In genomic region chr5:157801-158200, GRCh38 we compare ENCODE assay signal across 24 cellular contexts. TPM values are rescaled to one million over a fixed set of nuclear protein-coding genes. Genes with fewer than 3 reads are reported as not detected.
"Had no signal": no experiment of that assay in that cellular context is flagged by ENCODE, and none has a peak within 500 bp of the region (broad histone marks: within the 10 kb centered on the region; RNA-seq: fewer than 3 reads in every experiment).

No MANE protein-coding gene starts in this region.

- H3K4me1 ChIP-seq: heart right ventricle, pancreas, tibial artery, uterus had no signal

- H3K4me1 Mint-ChIP-seq: naive B cell; stimulated activated naive B cell treated with anti-CD40 and anti-IgM and Interleukin-4, amounts not matched to agents 10 μg/mL and 1 μg/mL and 100 μg/mL, for 72 hours had no signal

- FAIRE-seq: pancreas had no signal

- H3K4me3 ChIP-seq: heart right ventricle, neural progenitor cell, pancreas, tibial artery, uterus had no signal

- H3K27ac ChIP-seq: heart right ventricle, neural progenitor cell, pancreas, tibial artery, uterus had no signal

- H3K9me3 Mint-ChIP-seq: activated T-cell treated with anti-CD3 and anti-CD28 coated beads, Interleukin-2, amount 50 U/mL, for 24 hours; naive B cell; neural progenitor cell; stimulated activated naive B cell treated with anti-CD40 and anti-IgM and Interleukin-4, amounts not matched to agents 10 μg/mL and 1 μg/mL and 100 μg/mL, for 72 hours; T-helper 2 cell treated with Interferon-gamma antibody and Interleukin-4, amounts not matched to agents 5 μg/mL and 100 μg/mL, for 36 hours had no signal

- DNase-seq: activated CD4-positive, alpha-beta T cell treated with anti-CD3 and anti-CD28 coated beads, Interleukin-2, amount 50 U/mL, for 1 hour; activated T-cell treated with anti-CD3 and anti-CD28 coated beads, Interleukin-2, amount 50 U/mL, for 24 hours; amniotic stem cell; central memory CD4-positive, alpha-beta T cell; cortex of kidney; effector CD8-positive, alpha-beta T cell; foreskin melanocyte; mammary epithelial cell; naive B cell; stimulated activated CD4-positive, alpha-beta T cell treated with anti-CD3 and anti-CD28 coated beads, Interleukin-15, amount 100 ng/mL, for 24 hours; stimulated activated CD4-positive, alpha-beta T cell treated with anti-CD3 and anti-CD28 coated beads, Interleukin-4, amount 100 ng/mL, for 1 hour; stimulated activated naive B cell treated with anti-CD40 and anti-IgM and Interleukin-4, amounts not matched to agents 10 μg/mL and 1 μg/mL and 100 μg/mL, for 72 hours; SW 1271; tibial artery; uterus had no signal

- H3K27me3 ChIP-seq: neural progenitor cell, pancreas, uterus had no signal

- H3K36me3 ChIP-seq: heart right ventricle, pancreas, uterus had no signal

- H3K36me3 Mint-ChIP-seq: activated naive CD8-positive, alpha-beta T cell; naive B cell; stimulated activated naive B cell treated with anti-CD40 and anti-IgM and Interleukin-4, amounts not matched to agents 10 μg/mL and 1 μg/mL and 100 μg/mL, for 72 hours had no signal

- H3K4me3 Mint-ChIP-seq: activated naive CD8-positive, alpha-beta T cell; activated T-cell treated with anti-CD3 and anti-CD28 coated beads, Interleukin-2, amount 50 U/mL, for 24 hours; naive B cell; neural progenitor cell; stimulated activated naive B cell treated with anti-CD40 and anti-IgM and Interleukin-4, amounts not matched to agents 10 μg/mL and 1 μg/mL and 100 μg/mL, for 72 hours; T-helper 2 cell treated with Interferon-gamma antibody and Interleukin-4, amounts not matched to agents 5 μg/mL and 100 μg/mL, for 36 hours had no signal

- H3K27ac Mint-ChIP-seq: activated naive CD8-positive, alpha-beta T cell; activated T-cell treated with anti-CD3 and anti-CD28 coated beads, Interleukin-2, amount 50 U/mL, for 24 hours; naive B cell; neural progenitor cell; stimulated activated naive B cell treated with anti-CD40 and anti-IgM and Interleukin-4, amounts not matched to agents 10 μg/mL and 1 μg/mL and 100 μg/mL, for 72 hours; T-helper 2 cell treated with Interferon-gamma antibody and Interleukin-4, amounts not matched to agents 5 μg/mL and 100 μg/mL, for 36 hours had no signal

- ATAC-seq: activated CD4-positive, CD25-positive, alpha-beta regulatory T cell treated with anti-CD3 and anti-CD28 coated beads, Interleukin-2, amount 50 U/mL, for 24 hours; heart right ventricle; pancreas; stimulated activated naive B cell treated with anti-CD40 and anti-IgM and Interleukin-4, amounts not matched to agents 10 μg/mL and 1 μg/mL and 100 μg/mL, for 72 hours had no signal

- H3K9me3 ChIP-seq: heart right ventricle, pancreas, tibial artery, uterus had no signal

RNA-seq across cellular contexts. Expression of gene LRRC14B, which starts 33.5 kb away (rescaled TPM):
- total RNA-seq: activated CD8-positive, alpha-beta memory T cell treated with anti-CD3 and anti-CD28 coated beads for 36 hours; mammary epithelial cell; mononuclear cell; pancreas; renal cortical epithelial cell; uterus had no signal
- polyA plus RNA-seq: mammary epithelial cell, pancreas had no signal
